Comparison of ENCODE assay signal across 9 cellular contexts in the genomic region with DNA sequence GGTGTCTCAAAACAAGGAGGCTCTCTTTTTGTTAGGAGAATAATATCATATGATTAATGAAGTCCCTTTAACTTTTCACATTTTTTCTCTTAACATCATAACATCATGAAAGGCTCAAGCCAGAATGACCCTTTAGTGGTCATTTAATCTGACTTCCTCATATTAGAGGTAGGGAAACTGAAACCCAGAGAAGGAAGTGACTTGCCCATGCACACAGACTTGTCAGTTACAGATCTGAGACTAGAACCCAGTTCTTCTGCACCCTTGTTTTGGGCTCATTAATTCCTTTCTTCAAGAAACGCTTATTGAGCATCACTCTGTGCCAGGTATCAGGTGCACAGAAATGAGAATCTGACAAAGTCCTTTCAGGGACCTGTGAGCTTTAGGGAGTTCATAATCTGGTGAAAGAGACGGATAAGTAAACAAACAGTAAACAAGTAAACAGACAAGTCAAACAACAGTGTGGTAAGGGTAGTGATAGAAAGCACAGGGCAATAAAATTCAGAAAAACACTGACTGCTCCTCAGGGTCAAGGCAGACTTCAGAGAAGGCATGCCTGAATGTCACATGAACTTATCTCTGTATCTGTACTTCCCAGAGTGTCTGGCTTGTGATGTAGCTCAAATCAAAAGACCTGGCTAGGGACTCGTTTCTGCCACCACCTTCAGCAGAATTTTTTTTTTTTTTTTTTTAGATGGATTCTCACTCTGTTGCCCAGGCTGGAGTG. TPM values are rescaled to one million over a fixed set of nuclear protein-coding genes. Genes with fewer than 3 reads are reported as not detected.
DNase-seq lines count a peak whose midpoint lies in the region; ATAC-seq and TF ChIP-seq lines count a peak whose summit lies in the region.
"Had no signal": no experiment of that assay in that cellular context is flagged by ENCODE, and none has a peak within 500 bp of the region (broad histone marks: within the 10 kb centered on the region; RNA-seq: fewer than 3 reads in every experiment).

No MANE protein-coding gene starts in this region.

- TF ChIP-seq CTCF in MCF 10A (IDR thresholded peaks at IDR 0.05; ENCODE audit: unreplicated experiment) = no peak

- peak; percentile 89 for ATAC-seq in GM18511 (IDR thresholded peaks at IDR 0.05; ENCODE audit: unreplicated experiment)
- peak; percentile 87 for ATAC-seq in GM21576 (IDR thresholded peaks at IDR 0.05; ENCODE audit: unreplicated experiment)
- ATAC-seq in HG03442 (IDR thresholded peaks at IDR 0.05; ENCODE audit: unreplicated experiment) = peak; percentile 73

- H3K27me3 Mint-ChIP-seq in dendritic cell treated with granulocyte-macrophage colony-stimulating factor and Interleukin-4, amounts not matched to agents 40 ng/mL and 50 ng/mL, for 4 days = no peaks in the 10 kb centered on the region
- no peaks in the 10 kb centered on the region for H3K27me3 Mint-ChIP-seq in MCF 10A (ENCODE audit: insufficient read depth, unreplicated experiment)

- H3K4me1 Mint-ChIP-seq in dendritic cell treated with granulocyte-macrophage colony-stimulating factor and Interleukin-4, amounts not matched to agents 40 ng/mL and 50 ng/mL, for 4 days (ENCODE audit: low read depth) = peaks cover 40% of the 10 kb centered on the region
- H3K4me1 Mint-ChIP-seq in MCF 10A (ENCODE audit: insufficient read depth, unreplicated experiment) = no peaks in the 10 kb centered on the region

- no TSS peak for BruUV-seq in MCF 10A (replicated peaks; lab: Mats Ljungman, UMichigan)

- intact Hi-C loops in dendritic cell treated with granulocyte-macrophage colony-stimulating factor and Interleukin-4, amounts not matched to agents 40 ng/mL and 50 ng/mL, for 4 days (cut with micrococcal nuclease) = loop anchor here (1.0 kb wide), 1 partner anchor 39 kb away; the partner anchor contains the start of gene OSBPL9
- intact Hi-C loops in MCF 10A (cut with micrococcal nuclease) = no loop called here

- H3K27me3 ChIP-seq in H7 (ENCODE audit: control insufficient read depth, insufficient read depth, low read length) = no peaks in the 10 kb centered on the region

- CTCF ChIA-PET in MCF 10A (lab: Yijun Ruan, JAX) = no interaction called here

- DNase-seq in H7 = no peak
- no peak for DNase-seq in DMS53 treated with DMSO at 0.1 percent for 48 hours (lab: John Stamatoyannopoulos, UW; ENCODE audit: unreplicated experiment)
- no peak for DNase-seq in MCF 10A (ENCODE audit: unreplicated experiment)
- no peak for DNase-seq in stimulated activated CD4-positive, alpha-beta T cell treated with anti-CD3 and anti-CD28 coated beads, Interleukin-2, amount 100 ng/mL, for 24 hours
- DNase-seq: DMS79 treated with DMSO at 0.1 percent for 48 hours had no signal

- H3K4me3 Mint-ChIP-seq in dendritic cell treated with granulocyte-macrophage colony-stimulating factor and Interleukin-4, amounts not matched to agents 40 ng/mL and 50 ng/mL, for 4 days = peak overlapping the region; percentile 23
- no peak overlapping the region for H3K4me3 Mint-ChIP-seq in MCF 10A (ENCODE audit: unreplicated experiment)

- no peak overlapping the region for H3K4me3 ChIP-seq in H7 (ENCODE audit: insufficient read depth, low read depth, low read length)

- peak overlapping the region; percentile 85 for H3K27ac Mint-ChIP-seq in dendritic cell treated with granulocyte-macrophage colony-stimulating factor and Interleukin-4, amounts not matched to agents 40 ng/mL and 50 ng/mL, for 4 days
- H3K27ac Mint-ChIP-seq in MCF 10A (ENCODE audit: low read depth, unreplicated experiment) = no peak overlapping the region

- peaks cover 6% of the 10 kb centered on the region for H3K36me3 Mint-ChIP-seq in dendritic cell treated with granulocyte-macrophage colony-stimulating factor and Interleukin-4, amounts not matched to agents 40 ng/mL and 50 ng/mL, for 4 days (ENCODE audit: low read depth)
- H3K36me3 Mint-ChIP-seq in MCF 10A (ENCODE audit: insufficient read depth, unreplicated experiment) = no peaks in the 10 kb centered on the region

- POLR2A ChIA-PET in MCF 10A (lab: Yijun Ruan, JAX) = interaction anchor here (0.7 to 1.2 kb wide), 2 partner anchors 9 to 168 kb away, joined by 3 to 5 read pairs; no protein-coding TSS in a partner anchor

- peaks cover 8% of the 10 kb centered on the region for H3K9me3 Mint-ChIP-seq in dendritic cell treated with granulocyte-macrophage colony-stimulating factor and Interleukin-4, amounts not matched to agents 40 ng/mL and 50 ng/mL, for 4 days
- no peaks in the 10 kb centered on the region for H3K9me3 Mint-ChIP-seq in MCF 10A (ENCODE audit: unreplicated experiment)

- H3K36me3 ChIP-seq in H7 (replicated peaks; ENCODE audit: control insufficient read depth, insufficient read depth, low read length) = no peaks in the 10 kb centered on the region

RNA-seq across cellular contexts. Expression of gene OSBPL9, which starts 38.3 kb away (rescaled TPM):
- total RNA-seq in H7 (2014; rRNA removed; shearing (Covaris generic)) = 87.4 and 149 TPM in 2 replicates
- 51.7 and 60.4 TPM in 2 replicates for total RNA-seq in MCF 10A (2022)

RNA-seq across cellular contexts. Expression of gene EPS15, which starts 59.5 kb away (rescaled TPM):
- total RNA-seq in H7 (2014; rRNA removed; shearing (Covaris generic)) = 26.6 and 37.2 TPM in 2 replicates
- 48.2 and 48.7 TPM in 2 replicates for total RNA-seq in MCF 10A (2022)
